Comparison of ENCODE assay signal across 16 cellular contexts in the genomic region with DNA sequence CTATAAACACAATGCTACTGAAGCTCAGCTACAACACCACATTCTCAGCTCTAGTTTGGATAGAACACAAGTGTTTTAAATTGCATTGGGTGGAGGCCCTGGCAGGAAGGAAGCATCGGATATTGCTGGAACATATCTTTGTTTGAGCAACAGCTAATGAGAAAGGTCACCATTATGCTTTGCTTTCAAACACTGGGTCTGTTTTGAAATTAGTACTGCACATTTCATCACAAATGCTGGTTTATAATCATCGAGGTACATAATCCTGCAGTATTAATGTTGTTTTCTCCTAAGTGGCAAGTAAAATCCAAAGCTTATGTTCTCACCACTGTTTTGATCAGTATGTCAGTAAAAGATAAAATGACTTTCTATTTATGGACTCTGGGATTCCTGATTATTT.
DNase-seq lines count a peak whose midpoint lies in the region; ATAC-seq and TF ChIP-seq lines count a peak whose summit lies in the region.
"Had no signal": no experiment of that assay in that cellular context is flagged by ENCODE, and none has a peak within 500 bp of the region (broad histone marks: within the 10 kb centered on the region; RNA-seq: fewer than 3 reads in every experiment).

No MANE protein-coding gene starts in this region.

- H3K36me3 ChIP-seq in lung (ENCODE audit: control insufficient read depth in 2 of 2, insufficient read depth in 2 of 2, low read length in 2 of 2) (no peaks in the 10 kb centered on the region), vagina (no peaks in the 10 kb centered on the region)
- H3K36me3 ChIP-seq: SJSA1 had no signal

- H3K9me3 Mint-ChIP-seq in activated T-cell treated with anti-CD3 and anti-CD28 coated beads, Interleukin-2, amount 50 U/mL, for 4 hours = no peaks in the 10 kb centered on the region
- H3K9me3 Mint-ChIP-seq: activated T-helper 17 cell treated with anti-CD3 and anti-CD28 coated beads, Interleukin-2, amount 50 U/mL, for 72 hours had no signal

- no peak for TF ChIP-seq POLR2A in vagina (IDR thresholded peaks at IDR 0.05)

- H3K27me3 Mint-ChIP-seq in activated T-cell treated with anti-CD3 and anti-CD28 coated beads, Interleukin-2, amount 50 U/mL, for 4 hours (ENCODE audit: low read depth) = peaks cover 11% of the 10 kb centered on the region

- TF ChIP-seq CTCF in lung (IDR thresholded peaks at IDR 0.05; ENCODE audit: control extremely low read depth, extremely low read depth) (no peak), vagina (IDR thresholded peaks at IDR 0.05) (no peak), GM10266 (IDR thresholded peaks at IDR 0.05; ENCODE audit: control insufficient read depth, insufficient read depth, low read depth, missing control alignments) (no peak)

- H3K4me3 Mint-ChIP-seq in activated T-cell treated with anti-CD3 and anti-CD28 coated beads, Interleukin-2, amount 50 U/mL, for 4 hours = no peak overlapping the region
- H3K4me3 Mint-ChIP-seq: activated T-helper 17 cell treated with anti-CD3 and anti-CD28 coated beads, Interleukin-2, amount 50 U/mL, for 72 hours had no signal

- H3K4me1 Mint-ChIP-seq in activated T-cell treated with anti-CD3 and anti-CD28 coated beads, Interleukin-2, amount 50 U/mL, for 4 hours (ENCODE audit: low read depth) = no peaks in the 10 kb centered on the region
- H3K4me1 Mint-ChIP-seq: activated T-helper 17 cell treated with anti-CD3 and anti-CD28 coated beads, Interleukin-2, amount 50 U/mL, for 72 hours had no signal

- no peak overlapping the region for H3K4me3 ChIP-seq in lung
- no peak overlapping the region for H3K4me3 ChIP-seq in vagina
- H3K4me3 ChIP-seq: SJSA1 had no signal

- 11 to 21% methylated on average over 2 of the region's 2 CpGs for WGBS in lung, 2 donors

- H3K27ac ChIP-seq in lung (ENCODE audit: low read depth in 1 of 2, low read length in 1 of 2) = peak overlapping the region in 1 of 2 donors; percentile 54
- peak overlapping the region; percentile 77 for H3K27ac ChIP-seq in vagina
- H3K27ac ChIP-seq: 22Rv1 had no signal

- H3K9me3 ChIP-seq in lung (ENCODE audit: control insufficient read depth in 2 of 2, insufficient read depth in 1 of 2, low read length in 1 of 2) (peaks cover 0 to 4% of the 10 kb centered on the region in 2 donors), vagina (no peaks in the 10 kb centered on the region)
- H3K9me3 ChIP-seq: SJSA1 had no signal

- H3K36me3 Mint-ChIP-seq in activated T-cell treated with anti-CD3 and anti-CD28 coated beads, Interleukin-2, amount 50 U/mL, for 4 hours (ENCODE audit: insufficient read depth) = no peaks in the 10 kb centered on the region

- intact Hi-C loops in vagina (cut with DNase I) = no loop called here

- peak; percentile 30 for ATAC-seq in lung (ENCODE audit: insufficient read depth, low FRiP score)
- ATAC-seq in activated T-cell treated with anti-CD3 and anti-CD28 coated beads, Interleukin-2, amount 50 U/mL, for 4 hours = no peak
- ATAC-seq: activated T-helper 17 cell treated with anti-CD3 and anti-CD28 coated beads, Interleukin-2, amount 50 U/mL, for 72 hours; foreskin keratinocyte had no signal

- H3K4me1 ChIP-seq in lung (ENCODE audit: control insufficient read depth in 2 of 2, insufficient read depth in 2 of 2, low read length in 2 of 2) = peaks cover 3 to 22% of the 10 kb centered on the region in 2 donors
- H3K4me1 ChIP-seq in vagina = peaks cover 22% of the 10 kb centered on the region

- DNase-seq in DMS153 (lab: John Stamatoyannopoulos, UW) = peak; percentile 10
- no peak for DNase-seq in DMS153 treated with DMSO at 0.1 percent for 48 hours (lab: John Stamatoyannopoulos, UW; ENCODE audit: unreplicated experiment)
- peak; percentile 94 for DNase-seq in fibroblast of gingiva (ENCODE audit: low read depth)
- DNase-seq in lung (ENCODE audit: low spot score) = no peak
- DNase-seq in vagina (ENCODE audit: extremely low spot score in 2 of 2) = no peak
- DNase-seq in NCI-H1092 treated with DMSO at 0.1 percent for 48 hours (lab: John Stamatoyannopoulos, UW) = no peak
- DNase-seq in GM10266 (ENCODE audit: extremely low spot score) = no peak
- no peak for DNase-seq in activated T-cell treated with anti-CD3 and anti-CD28 coated beads, Interleukin-2, amount 50 U/mL, for 4 hours
- DNase-seq: activated CD4-positive, alpha-beta T cell treated with anti-CD3 and anti-CD28 coated beads for 4 hours; foreskin keratinocyte; NCI-H1105; NCI-H526; posterior cingulate gyrus had no signal

- H3K27me3 ChIP-seq in lung (ENCODE audit: control insufficient read depth, insufficient read depth) (no peaks in the 10 kb centered on the region), vagina (no peaks in the 10 kb centered on the region)
- H3K27me3 ChIP-seq: foreskin keratinocyte, SJSA1 had no signal

Comparison
In these comparisons a context has a peak if more than half of its experiments do, and no peak if none do; other contexts are left out.
1. DNase-seq: peak in DMS153 (single experiment) and fibroblast of gingiva (single experiment); none in DMS153 treated with DMSO at 0.1 percent for 48 hours (single experiment), lung (single experiment), vagina (0 of 2), NCI-H1092 treated with DMSO at 0.1 percent for 48 hours (single experiment), GM10266 (single experiment) and activated T-cell treated with anti-CD3 and anti-CD28 coated beads, Interleukin-2, amount 50 U/mL, for 4 hours (single experiment).